In the genomic region with DNA sequence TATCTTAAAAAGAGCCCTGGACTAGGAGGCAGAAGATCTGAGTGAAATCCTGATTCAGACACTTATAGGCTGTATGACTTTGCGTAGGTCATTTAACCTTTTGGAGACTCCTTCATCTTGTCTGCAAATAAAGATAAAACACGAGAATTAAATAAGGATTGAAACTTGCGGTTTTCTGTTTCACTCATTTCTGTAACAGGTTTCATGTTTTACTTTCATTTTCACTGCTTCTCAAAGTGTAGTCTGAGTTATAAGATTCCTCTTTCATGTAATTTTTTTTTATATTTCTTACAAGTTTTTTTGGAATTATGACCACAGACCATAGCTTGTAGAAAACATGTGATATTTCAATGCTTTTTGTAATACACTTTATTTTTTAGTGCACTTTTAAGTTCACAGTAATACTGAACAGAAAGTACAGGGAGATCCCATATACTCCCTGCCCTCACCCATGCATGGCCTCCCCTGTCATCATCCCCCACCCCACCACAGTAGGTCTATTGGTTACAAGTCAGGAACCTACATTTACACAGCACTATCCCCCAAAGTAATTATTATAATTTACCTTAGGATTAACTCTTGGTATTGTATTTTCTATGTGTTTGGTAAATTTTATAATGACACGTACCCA, we compare ENCODE assay signal across 8 cellular contexts.
DNase-seq lines count a peak whose midpoint lies in the region; ATAC-seq and TF ChIP-seq lines count a peak whose summit lies in the region.

No MANE protein-coding gene starts in this region.

- H3F3A ChIP-seq in PC-3 (ENCODE audit: low read length, unreplicated experiment), result peaks cover 6% of the 10 kb centered on the region

- TF ChIP-seq CTCF in PC-3 (conservative IDR thresholded peaks at IDR 0.05; ENCODE audit: low read depth, low read length), result no peak

- no peaks in the 10 kb centered on the region for H3K79me2 ChIP-seq in PC-3 (ENCODE audit: low read length)

- H3K4me3 ChIP-seq in PC-3 (ENCODE audit: low read length) (peak overlapping the region; percentile 64), endocrine pancreas (ENCODE audit: control insufficient read depth, insufficient read depth, low read length) (peak overlapping the region; percentile 93), skeletal muscle satellite cell (ENCODE audit: low read length) (peak overlapping the region; percentile 41)

- H3K9me3 ChIP-seq in PC-3 (ENCODE audit: low read length) (no peaks in the 10 kb centered on the region), endocrine pancreas (ENCODE audit: control insufficient read depth, low read length) (no peaks in the 10 kb centered on the region), skeletal muscle satellite cell (replicated peaks; ENCODE audit: low read length) (no peaks in the 10 kb centered on the region)

- no TSS peak for BruUV-seq in PC-3 (replicated peaks; lab: Mats Ljungman, UMichigan)

- H3K4me2 ChIP-seq in PC-3 (ENCODE audit: low read length), result peak overlapping the region; percentile 89
- peak overlapping the region; percentile 83 for H3K4me2 ChIP-seq in skeletal muscle satellite cell (ENCODE audit: low read length)

- intact Hi-C loops in PC-3 (cut with micrococcal nuclease) (loop anchor here (5.0 kb wide), 1 partner anchor 55 kb away; no protein-coding TSS in a partner anchor), left colon (cut with DNase I, micrococcal nuclease) (no loop called here)

- DNase-seq in activated T-cell treated with anti-CD3 and anti-CD28 coated beads for 48 hours (ENCODE audit: low read depth) (peak; percentile 8), PC-3 (peak; percentile 7), left colon (no peak), Kasumi-1 (lab: John Stamatoyannopoulos, UW) (no peak)
- DNase-seq in activated T-cell treated with anti-CD3 and anti-CD28 coated beads, Interleukin-2, amount 50 U/mL, for 1 hour, result no peak

- H4K20me1 ChIP-seq in PC-3 (ENCODE audit: low read length), result no peaks in the 10 kb centered on the region

- H3K9me2 ChIP-seq in PC-3 (replicated peaks; ENCODE audit: low read length), result no peaks in the 10 kb centered on the region

- peak overlapping the region; percentile 76 for H3K27ac ChIP-seq in PC-3 (ENCODE audit: low read length)

- H3K9ac ChIP-seq in PC-3 (ENCODE audit: low read length) (peak overlapping the region; percentile 43), endocrine pancreas (ENCODE audit: control insufficient read depth, insufficient read depth, low read length) (peak overlapping the region; percentile 35), skeletal muscle satellite cell (ENCODE audit: low read depth, low read length) (peak overlapping the region; percentile 59)

- peaks cover 52% of the 10 kb centered on the region for H3K4me1 ChIP-seq in PC-3 (ENCODE audit: insufficient read depth, low read length)
- H3K4me1 ChIP-seq in endocrine pancreas (ENCODE audit: control insufficient read depth, insufficient read depth, low read length), result peaks cover 17% of the 10 kb centered on the region
- peaks cover 37% of the 10 kb centered on the region for H3K4me1 ChIP-seq in skeletal muscle satellite cell (ENCODE audit: control insufficient read depth, insufficient read depth, low read length)

- H3K36me3 ChIP-seq in PC-3 (ENCODE audit: low read depth, low read length) (no peaks in the 10 kb centered on the region), endocrine pancreas (ENCODE audit: control insufficient read depth, insufficient read depth, low read length) (no peaks in the 10 kb centered on the region), skeletal muscle satellite cell (ENCODE audit: insufficient read depth, low read length) (peaks cover 26% of the 10 kb centered on the region)

- H2AFZ ChIP-seq in PC-3 (ENCODE audit: low read length), result peak overlapping the region; percentile 43; the same call in 1 of the 2 replicates

- POLR2A ChIA-PET in PC-3 (lab: Charles Lee; ENCODE audit: unreplicated experiment), result interaction anchor here (0.5 to 0.6 kb wide), 2 partner anchors 154 to 280 kb away, joined by 3 to 4 read pairs; no protein-coding TSS in a partner anchor

- CTCF ChIA-PET in PC-3 (lab: Charles Lee), result no interaction called here

- ATAC-seq in HG02763 (IDR thresholded peaks at IDR 0.05; ENCODE audit: unreplicated experiment), result peak; percentile 92
- peak; percentile 25 for ATAC-seq in PC-3
- ATAC-seq in left colon, result no peak

- H3K27me3 ChIP-seq in PC-3 (ENCODE audit: low read length) (no peaks in the 10 kb centered on the region), endocrine pancreas (ENCODE audit: control insufficient read depth, insufficient read depth, low read length) (no peaks in the 10 kb centered on the region), skeletal muscle satellite cell (ENCODE audit: control insufficient read depth, insufficient read depth, low read length) (no peaks in the 10 kb centered on the region)

Comparison
In these comparisons a context has a peak if more than half of its experiments do, and no peak if none do; other contexts are left out.
1. DNase-seq: peak in activated T-cell treated with anti-CD3 and anti-CD28 coated beads for 48 hours (single experiment) and PC-3 (single experiment); none in activated T-cell treated with anti-CD3 and anti-CD28 coated beads, Interleukin-2, amount 50 U/mL, for 1 hour (single experiment), left colon (0 of 2) and Kasumi-1 (0 of 2).
2. H3K4me3 ChIP-seq: peak in every context shown above with its lines; median percentile 93 in endocrine pancreas; 64 in PC-3; 41 in skeletal muscle satellite cell.
3. Peak in every context shown above with its lines, with median percentiles within 50 percentile points of each other: H3K9ac ChIP-seq.